ENCODE assay signal across 8 cellular contexts in the genomic region with DNA sequence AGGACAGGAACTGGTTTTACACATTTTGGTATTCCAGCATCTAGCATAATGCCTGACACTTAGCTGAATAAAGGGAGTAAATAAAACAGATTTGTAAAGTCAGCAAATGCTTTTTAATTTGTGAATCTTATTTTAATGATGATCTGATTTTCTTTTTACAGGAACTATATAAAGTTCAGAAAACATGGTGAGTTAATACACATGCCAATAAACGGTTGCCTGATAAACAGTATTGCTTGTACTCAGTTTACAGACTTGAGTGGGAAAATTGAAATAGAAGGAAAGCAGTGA. TPM values are rescaled to one million over a fixed set of nuclear protein-coding genes. Genes with fewer than 3 reads are reported as not detected.
DNase-seq lines count a peak whose midpoint lies in the region; ATAC-seq and TF ChIP-seq lines count a peak whose summit lies in the region.

No MANE protein-coding gene starts in this region.

- peak overlapping the region; percentile 98 for H3K4me3 Mint-ChIP-seq in natural killer cell treated with Interleukin-12 subunit alpha and Interleukin-12 subunit beta and Interleukin-15 and Interleukin-18, amount 100 ng/mL, for 72 hours

- peak overlapping the region; percentile 93 to 96 for H3K27ac Mint-ChIP-seq in natural killer cell treated with Interleukin-12 subunit alpha and Interleukin-12 subunit beta and Interleukin-15 and Interleukin-18, amount 100 ng/mL, for 72 hours

- intact Hi-C loops in dorsolateral prefrontal cortex (cut with DNase I) = loop anchor here (2.0 to 5.0 kb wide), 2 partner anchors 103 to 104 kb away; a partner anchor contains a TSS

- H3K36me3 Mint-ChIP-seq in natural killer cell treated with Interleukin-12 subunit alpha and Interleukin-12 subunit beta and Interleukin-15 and Interleukin-18, amount 100 ng/mL, for 72 hours = peaks cover 21% of the 10 kb centered on the region

- no peaks in the 10 kb centered on the region for H3K27me3 Mint-ChIP-seq in natural killer cell treated with Interleukin-12 subunit alpha and Interleukin-12 subunit beta and Interleukin-15 and Interleukin-18, amount 100 ng/mL, for 72 hours

- peaks cover 66% of the 10 kb centered on the region for H3K79me2 ChIP-seq in Loucy (ENCODE audit: insufficient read depth, low read length)

- H3K36me3 ChIP-seq in BLaER1 (peaks cover 49% of the 10 kb centered on the region), Loucy (ENCODE audit: insufficient read depth, low read length) (peaks cover 27% of the 10 kb centered on the region)

- no peak for ATAC-seq in natural killer cell treated with Interleukin-12 subunit alpha and Interleukin-12 subunit beta and Interleukin-15 and Interleukin-18, amount 100 ng/mL, for 72 hours
- ATAC-seq in GM21619 (IDR thresholded peaks at IDR 0.05; ENCODE audit: unreplicated experiment) = no peak

- H3K9me3 Mint-ChIP-seq in natural killer cell treated with Interleukin-12 subunit alpha and Interleukin-12 subunit beta and Interleukin-15 and Interleukin-18, amount 100 ng/mL, for 72 hours = no peaks in the 10 kb centered on the region

- peaks cover 20 to 34% of the 10 kb centered on the region in 2 donors for H3K4me1 Mint-ChIP-seq in natural killer cell treated with Interleukin-12 subunit alpha and Interleukin-12 subunit beta and Interleukin-15 and Interleukin-18, amount 100 ng/mL, for 72 hours (ENCODE audit: low read depth in 2 of 2)

- H3F3A ChIP-seq in Loucy (ENCODE audit: low read depth) = no peaks in the 10 kb centered on the region

- no peak for TF ChIP-seq CTCF in Loucy (conservative IDR thresholded peaks at IDR 0.05; ENCODE audit: low read length)
- TF ChIP-seq CTCF in dorsolateral prefrontal cortex (IDR thresholded peaks at IDR 0.05 in 54 of 56, conservative IDR thresholded peaks at IDR 0.05 in 2 of 56; ENCODE audit: low read depth in 1 of 56, partially characterized antibody in 56 of 56) = no peak

- peak overlapping the region; percentile 96 for H3K4me2 ChIP-seq in BLaER1
- H3K4me2 ChIP-seq in Loucy (ENCODE audit: low read depth, low read length, poor library complexity, severe bottlenecking) = peak overlapping the region; percentile 97

- no peak for DNase-seq in dorsolateral prefrontal cortex
- DNase-seq in natural killer cell treated with Interleukin-12 subunit alpha and Interleukin-12 subunit beta and Interleukin-15 and Interleukin-18, amount 100 ng/mL, for 72 hours (ENCODE audit: low spot score) = no peak
- DNase-seq in SHP77 treated with DMSO at 0.1 percent for 48 hours (lab: John Stamatoyannopoulos, UW) = no peak
- no peak for DNase-seq in NCI-H1092 (lab: John Stamatoyannopoulos, UW)
- DNase-seq in amniotic stem cell (lab: John Stamatoyannopoulos, UW) = no peak

- no peaks in the 10 kb centered on the region for H3K9me2 ChIP-seq in Loucy (replicated peaks; ENCODE audit: low read depth, low read length)

- peak overlapping the region; percentile 94 for H3K27ac ChIP-seq in BLaER1
- H3K27ac ChIP-seq in dorsolateral prefrontal cortex = peak overlapping the region in 3 of 59 donors; percentile 98 to 99 (median 99)

- H3K9ac ChIP-seq in BLaER1 (peak overlapping the region; percentile 93), Loucy (ENCODE audit: low read depth, low read length, poor library complexity, severe bottlenecking) (peak overlapping the region; percentile 91)

- H4K20me1 ChIP-seq in BLaER1 (peaks cover 40% of the 10 kb centered on the region), Loucy (ENCODE audit: insufficient read depth, low read length, poor library complexity, severe bottlenecking) (peaks cover 48% of the 10 kb centered on the region)

- H3K4me1 ChIP-seq in BLaER1 (peaks cover 30% of the 10 kb centered on the region), Loucy (ENCODE audit: insufficient read depth, low read length, poor library complexity, severe bottlenecking) (peaks cover 45% of the 10 kb centered on the region)

- peak overlapping the region; percentile 80 for H3K4me3 ChIP-seq in BLaER1
- H3K4me3 ChIP-seq in Loucy (ENCODE audit: low read length, poor library complexity, severe bottlenecking) = peak overlapping the region; percentile 95
- peak overlapping the region in 54 of 59 donors; percentile 0 to 98 (median 87) for H3K4me3 ChIP-seq in dorsolateral prefrontal cortex

- H2AFZ ChIP-seq in Loucy (ENCODE audit: low read length) = no peak overlapping the region

- H3K9me3 ChIP-seq in BLaER1 (no peaks in the 10 kb centered on the region), Loucy (ENCODE audit: insufficient read depth, low read depth, low read length) (no peaks in the 10 kb centered on the region)

- H3K27me3 ChIP-seq in BLaER1 (no peaks in the 10 kb centered on the region), Loucy (ENCODE audit: insufficient read depth, low read length, poor library complexity, severe bottlenecking) (no peaks in the 10 kb centered on the region), dorsolateral prefrontal cortex (no peaks in the 10 kb centered on the region)

RNA-seq across cellular contexts. Expression of a gene that starts 1.4 kb away (rescaled TPM):
- total RNA-seq in dorsolateral prefrontal cortex = 100 to 1,000 TPM in 14 of 120 experiments, 10 to 100 TPM in 106; 40.4 to 112 (median 82.1) TPM
- 100 to 1,000 TPM; 144 to 286 TPM for total RNA-seq in natural killer cell treated with Interleukin-12 subunit alpha and Interleukin-12 subunit beta and Interleukin-15 and Interleukin-18, amount 100 ng/mL, for 72 hours

RNA-seq across cellular contexts. Expression of a gene that starts 23.6 kb away (rescaled TPM):
- 1 to 10 TPM in 73 of 120 experiments, under 1 TPM in 40, not detected in 7; 0.17 to 4.6 (median 1.5) TPM for total RNA-seq in dorsolateral prefrontal cortex
- 1 to 10 TPM; 4.4 to 9.0 TPM for total RNA-seq in natural killer cell treated with Interleukin-12 subunit alpha and Interleukin-12 subunit beta and Interleukin-15 and Interleukin-18, amount 100 ng/mL, for 72 hours

RNA-seq across cellular contexts. Expression of a gene that starts 34.3 kb away (rescaled TPM):
- 10 to 100 TPM in 2 of 120 experiments, 1 to 10 TPM in 118; 2.2 to 11.8 (median 6.6) TPM for total RNA-seq in dorsolateral prefrontal cortex
- under 1 TPM; 0.50 to 0.56 TPM for total RNA-seq in natural killer cell treated with Interleukin-12 subunit alpha and Interleukin-12 subunit beta and Interleukin-15 and Interleukin-18, amount 100 ng/mL, for 72 hours
